In genomic region chr6:149064026-149065017, GRCh38 we compare ENCODE assay signal across 17 cellular contexts.
DNase-seq lines count a peak whose midpoint lies in the region; ATAC-seq and TF ChIP-seq lines count a peak whose summit lies in the region.
"Had no signal": no experiment of that assay in that cellular context is flagged by ENCODE, and none has a peak within 500 bp of the region (broad histone marks: within the 10 kb centered on the region; RNA-seq: fewer than 3 reads in every experiment).

No MANE protein-coding gene starts in this region.

- H3F3A ChIP-seq in Loucy (ENCODE audit: low read depth) = peaks cover 5% of the 10 kb centered on the region

- H3K9ac ChIP-seq in Loucy (ENCODE audit: low read depth, low read length, poor library complexity, severe bottlenecking) = peak overlapping the region; percentile 25

- no peak overlapping the region for H3K4me2 ChIP-seq in Loucy (ENCODE audit: low read depth, low read length, poor library complexity, severe bottlenecking)

- no peak overlapping the region for H2AFZ ChIP-seq in Loucy (ENCODE audit: low read length)

- H3K9me3 ChIP-seq in Loucy (ENCODE audit: insufficient read depth, low read depth, low read length) = no peaks in the 10 kb centered on the region
- H3K9me3 ChIP-seq: heart left ventricle had no signal

- peak; percentile 73 for ATAC-seq in stimulated activated effector memory CD8-positive, alpha-beta T cell treated with anti-CD3 and anti-CD28 coated beads, Interleukin-12 subunit alpha, Interleukin-12 subunit beta, amount 100 ng/mL, for 72 hours
- no peak for ATAC-seq in GM19463 (IDR thresholded peaks at IDR 0.05; ENCODE audit: unreplicated experiment)
- ATAC-seq: heart left ventricle, Right ventricle myocardium inferior had no signal

- H3K36me3 Mint-ChIP-seq in activated CD4-positive, alpha-beta T cell treated with anti-CD3 and anti-CD28 coated beads, Interleukin-2, amount 10 ng/mL, durations not matched to agents 24 days and 14 days (ENCODE audit: low read depth) = peaks cover 14% of the 10 kb centered on the region
- peaks cover 4% of the 10 kb centered on the region for H3K36me3 Mint-ChIP-seq in stimulated activated effector memory CD8-positive, alpha-beta T cell treated with anti-CD3 and anti-CD28 coated beads, Interleukin-12 subunit alpha, Interleukin-12 subunit beta, amount 100 ng/mL, for 72 hours
- no peaks in the 10 kb centered on the region for H3K36me3 Mint-ChIP-seq in glutamatergic neuron (ENCODE audit: unreplicated experiment)

- intact Hi-C loops in activated CD4-positive, alpha-beta T cell treated with anti-CD3 and anti-CD28 coated beads, Interleukin-2, amount 10 ng/mL, durations not matched to agents 24 days and 14 days (cut with micrococcal nuclease) = no loop called here

- H3K27me3 ChIP-seq in Loucy (ENCODE audit: insufficient read depth, low read length, poor library complexity, severe bottlenecking) = no peaks in the 10 kb centered on the region
- H3K27me3 ChIP-seq: cardiac muscle cell, heart left ventricle had no signal

- H3K36me3 ChIP-seq in Loucy (ENCODE audit: insufficient read depth, low read length) = no peaks in the 10 kb centered on the region
- H3K36me3 ChIP-seq: cardiac muscle cell, heart left ventricle had no signal

- no peak overlapping the region for H3K4me3 ChIP-seq in Loucy (ENCODE audit: low read length, poor library complexity, severe bottlenecking)
- H3K4me3 ChIP-seq in fibroblast of the aortic adventitia (ENCODE audit: low read depth, low read length) = no peak overlapping the region
- H3K4me3 ChIP-seq: cardiac muscle cell, heart left ventricle had no signal

- no peak overlapping the region for H3K4me3 Mint-ChIP-seq in activated CD4-positive, alpha-beta T cell treated with anti-CD3 and anti-CD28 coated beads, Interleukin-2, amount 10 ng/mL, durations not matched to agents 24 days and 14 days
- H3K4me3 Mint-ChIP-seq in stimulated activated effector memory CD8-positive, alpha-beta T cell treated with anti-CD3 and anti-CD28 coated beads, Interleukin-12 subunit alpha, Interleukin-12 subunit beta, amount 100 ng/mL, for 72 hours = no peak overlapping the region
- no peak overlapping the region for H3K4me3 Mint-ChIP-seq in glutamatergic neuron (ENCODE audit: unreplicated experiment)
- H3K4me3 Mint-ChIP-seq: type B pancreatic cell had no signal

- H3K4me1 Mint-ChIP-seq in activated CD4-positive, alpha-beta T cell treated with anti-CD3 and anti-CD28 coated beads, Interleukin-2, amount 10 ng/mL, durations not matched to agents 24 days and 14 days = peaks cover 65% of the 10 kb centered on the region
- peaks cover 49% of the 10 kb centered on the region for H3K4me1 Mint-ChIP-seq in stimulated activated effector memory CD8-positive, alpha-beta T cell treated with anti-CD3 and anti-CD28 coated beads, Interleukin-12 subunit alpha, Interleukin-12 subunit beta, amount 100 ng/mL, for 72 hours
- H3K4me1 Mint-ChIP-seq in glutamatergic neuron (ENCODE audit: low read depth, unreplicated experiment) = peaks cover 39% of the 10 kb centered on the region

- H3K79me2 ChIP-seq in Loucy (ENCODE audit: insufficient read depth, low read length) = no peaks in the 10 kb centered on the region

- H3K4me1 ChIP-seq in Loucy (ENCODE audit: insufficient read depth, low read length, poor library complexity, severe bottlenecking) = peaks cover 78% of the 10 kb centered on the region

- peak; percentile 60 for DNase-seq in activated CD4-positive, alpha-beta T cell treated with anti-CD3 and anti-CD28 coated beads, Interleukin-2, amount 10 ng/mL, durations not matched to agents 24 days and 14 days
- DNase-seq in activated CD4-positive, alpha-beta T cell treated with anti-CD3 and anti-CD28 coated beads for 48 hours = no peak
- DNase-seq in fibroblast of the aortic adventitia (ENCODE audit: low read depth) = peak; percentile 67
- DNase-seq in stimulated activated effector memory CD8-positive, alpha-beta T cell treated with anti-CD3 and anti-CD28 coated beads, Interleukin-12 subunit alpha, Interleukin-12 subunit beta, amount 100 ng/mL, for 72 hours (ENCODE audit: low spot score in 2 of 2) = no peak
- DNase-seq in Ammon's horn (ENCODE audit: low spot score) = no peak
- no peak for DNase-seq in glutamatergic neuron
- DNase-seq: activated T-cell treated with anti-CD3 and anti-CD28 coated beads for 4 hours; GOT3; heart left ventricle; Kasumi-1; mammary epithelial cell; stimulated activated CD4-positive, alpha-beta T cell treated with anti-CD3 and anti-CD28 coated beads, Interleukin-4, amount 100 ng/mL, for 4 hours had no signal

- no peaks in the 10 kb centered on the region for H3K9me2 ChIP-seq in Loucy (replicated peaks; ENCODE audit: low read depth, low read length)

- peak overlapping the region; percentile 26 for H3K27ac Mint-ChIP-seq in activated CD4-positive, alpha-beta T cell treated with anti-CD3 and anti-CD28 coated beads, Interleukin-2, amount 10 ng/mL, durations not matched to agents 24 days and 14 days
- peak overlapping the region; percentile 61 for H3K27ac Mint-ChIP-seq in stimulated activated effector memory CD8-positive, alpha-beta T cell treated with anti-CD3 and anti-CD28 coated beads, Interleukin-12 subunit alpha, Interleukin-12 subunit beta, amount 100 ng/mL, for 72 hours
- no peak overlapping the region for H3K27ac Mint-ChIP-seq in glutamatergic neuron (ENCODE audit: unreplicated experiment)
- H3K27ac Mint-ChIP-seq: type B pancreatic cell had no signal

- H4K20me1 ChIP-seq in Loucy (ENCODE audit: insufficient read depth, low read length, poor library complexity, severe bottlenecking) = no peaks in the 10 kb centered on the region

- no peaks in the 10 kb centered on the region for H3K27me3 Mint-ChIP-seq in activated CD4-positive, alpha-beta T cell treated with anti-CD3 and anti-CD28 coated beads, Interleukin-2, amount 10 ng/mL, durations not matched to agents 24 days and 14 days
- peaks cover 10% of the 10 kb centered on the region for H3K27me3 Mint-ChIP-seq in glutamatergic neuron (ENCODE audit: unreplicated experiment)
- H3K27me3 Mint-ChIP-seq: type B pancreatic cell had no signal

- TF ChIP-seq CTCF in Loucy (conservative IDR thresholded peaks at IDR 0.05; ENCODE audit: low read length) (no peak), fibroblast of the aortic adventitia (IDR thresholded peaks at IDR 0.05; ENCODE audit: insufficient read depth, low read length) (no peak), glutamatergic neuron (IDR thresholded peaks at IDR 0.05; ENCODE audit: partially characterized antibody, unreplicated experiment) (no peak)

- peaks cover 6% of the 10 kb centered on the region for H3K9me3 Mint-ChIP-seq in activated CD4-positive, alpha-beta T cell treated with anti-CD3 and anti-CD28 coated beads, Interleukin-2, amount 10 ng/mL, durations not matched to agents 24 days and 14 days
- no peaks in the 10 kb centered on the region for H3K9me3 Mint-ChIP-seq in stimulated activated effector memory CD8-positive, alpha-beta T cell treated with anti-CD3 and anti-CD28 coated beads, Interleukin-12 subunit alpha, Interleukin-12 subunit beta, amount 100 ng/mL, for 72 hours
- no peaks in the 10 kb centered on the region for H3K9me3 Mint-ChIP-seq in glutamatergic neuron (ENCODE audit: unreplicated experiment)
- H3K9me3 Mint-ChIP-seq: type B pancreatic cell had no signal

Comparison
In these comparisons a context has a peak if more than half of its experiments do, and no peak if none do; other contexts are left out.
1. DNase-seq: peak in activated CD4-positive, alpha-beta T cell treated with anti-CD3 and anti-CD28 coated beads, Interleukin-2, amount 10 ng/mL, durations not matched to agents 24 days and 14 days (single experiment) and fibroblast of the aortic adventitia (single experiment); none in activated CD4-positive, alpha-beta T cell treated with anti-CD3 and anti-CD28 coated beads for 48 hours (single experiment), stimulated activated effector memory CD8-positive, alpha-beta T cell treated with anti-CD3 and anti-CD28 coated beads, Interleukin-12 subunit alpha, Interleukin-12 subunit beta, amount 100 ng/mL, for 72 hours (0 of 2), Ammon's horn (single experiment) and glutamatergic neuron (single experiment).